Comparison of ENCODE assay signal across 1 cellular context in the genomic region with DNA sequence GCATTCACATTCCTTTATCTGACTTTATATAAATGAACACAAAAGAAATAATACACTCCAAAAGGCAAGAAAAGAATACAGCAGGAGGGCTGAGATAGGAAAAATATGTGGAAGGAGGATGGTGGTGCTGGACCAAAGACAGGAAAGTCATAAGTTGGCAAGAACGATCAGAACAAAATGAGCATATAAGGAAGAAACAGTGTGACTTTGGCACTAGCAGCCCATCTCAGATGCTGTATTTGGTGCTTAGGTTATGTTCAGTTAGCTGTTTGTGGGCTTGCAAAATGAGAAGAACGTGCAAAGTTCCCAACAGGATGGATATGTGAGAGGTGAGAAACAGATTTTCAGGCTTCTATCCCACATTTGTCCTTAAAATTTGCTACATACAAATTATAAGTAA.
TF ChIP-seq lines count a peak whose summit lies in the region.

No MANE protein-coding gene starts in this region.

TF ChIP-seq in WTC11, 78 proteins besides CTCF, POLR2A, EP300 and RAD21 (continued from another document):
- TF ChIP-seq, protein P1, sequence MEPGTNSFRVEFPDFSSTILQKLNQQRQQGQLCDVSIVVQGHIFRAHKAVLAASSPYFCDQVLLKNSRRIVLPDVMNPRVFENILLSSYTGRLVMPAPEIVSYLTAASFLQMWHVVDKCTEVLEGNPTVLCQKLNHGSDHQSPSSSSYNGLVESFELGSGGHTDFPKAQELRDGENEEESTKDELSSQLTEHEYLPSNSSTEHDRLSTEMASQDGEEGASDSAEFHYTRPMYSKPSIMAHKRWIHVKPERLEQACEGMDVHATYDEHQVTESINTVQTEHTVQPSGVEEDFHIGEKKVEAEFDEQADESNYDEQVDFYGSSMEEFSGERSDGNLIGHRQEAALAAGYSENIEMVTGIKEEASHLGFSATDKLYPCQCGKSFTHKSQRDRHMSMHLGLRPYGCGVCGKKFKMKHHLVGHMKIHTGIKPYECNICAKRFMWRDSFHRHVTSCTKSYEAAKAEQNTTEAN (CRISPR knock-in tag; IDR thresholded peaks at IDR 0.05): no peak
- TF ChIP-seq ZNF121 (CRISPR knock-in tag; IDR thresholded peaks at IDR 0.05) (no peak), ZNF219 (CRISPR knock-in tag; IDR thresholded peaks at IDR 0.05; ENCODE audit: borderline replicate concordance) (no peak), ZNF263 (CRISPR knock-in tag; IDR thresholded peaks at IDR 0.05; ENCODE audit: low read depth) (no peak), GRHL2 (CRISPR knock-in tag; IDR thresholded peaks at IDR 0.05; ENCODE audit: insufficient replicate concordance, severe bottlenecking) (no peak), IRF2 (CRISPR knock-in tag; IDR thresholded peaks at IDR 0.05; ENCODE audit: borderline replicate concordance, low read depth) (no peak), HMGA2 (CRISPR knock-in tag; IDR thresholded peaks at IDR 0.05) (no peak), NR3C1 (CRISPR knock-in tag; conservative IDR thresholded peaks at IDR 0.05; ENCODE audit: low read depth) (no peak), ESRRA (CRISPR knock-in tag; IDR thresholded peaks at IDR 0.05; ENCODE audit: borderline replicate concordance) (no peak), NR2C2 (CRISPR knock-in tag; IDR thresholded peaks at IDR 0.05) (no peak), KAT7 (CRISPR knock-in tag; IDR thresholded peaks at IDR 0.05; ENCODE audit: borderline replicate concordance) (no peak), GABPB1 (CRISPR knock-in tag; IDR thresholded peaks at IDR 0.05) (no peak)
- TF ChIP-seq, protein P2, sequence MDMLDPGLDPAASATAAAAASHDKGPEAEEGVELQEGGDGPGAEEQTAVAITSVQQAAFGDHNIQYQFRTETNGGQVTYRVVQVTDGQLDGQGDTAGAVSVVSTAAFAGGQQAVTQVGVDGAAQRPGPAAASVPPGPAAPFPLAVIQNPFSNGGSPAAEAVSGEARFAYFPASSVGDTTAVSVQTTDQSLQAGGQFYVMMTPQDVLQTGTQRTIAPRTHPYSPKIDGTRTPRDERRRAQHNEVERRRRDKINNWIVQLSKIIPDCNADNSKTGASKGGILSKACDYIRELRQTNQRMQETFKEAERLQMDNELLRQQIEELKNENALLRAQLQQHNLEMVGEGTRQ (CRISPR knock-in tag; IDR thresholded peaks at IDR 0.05): no peak
- TF ChIP-seq, protein P3, sequence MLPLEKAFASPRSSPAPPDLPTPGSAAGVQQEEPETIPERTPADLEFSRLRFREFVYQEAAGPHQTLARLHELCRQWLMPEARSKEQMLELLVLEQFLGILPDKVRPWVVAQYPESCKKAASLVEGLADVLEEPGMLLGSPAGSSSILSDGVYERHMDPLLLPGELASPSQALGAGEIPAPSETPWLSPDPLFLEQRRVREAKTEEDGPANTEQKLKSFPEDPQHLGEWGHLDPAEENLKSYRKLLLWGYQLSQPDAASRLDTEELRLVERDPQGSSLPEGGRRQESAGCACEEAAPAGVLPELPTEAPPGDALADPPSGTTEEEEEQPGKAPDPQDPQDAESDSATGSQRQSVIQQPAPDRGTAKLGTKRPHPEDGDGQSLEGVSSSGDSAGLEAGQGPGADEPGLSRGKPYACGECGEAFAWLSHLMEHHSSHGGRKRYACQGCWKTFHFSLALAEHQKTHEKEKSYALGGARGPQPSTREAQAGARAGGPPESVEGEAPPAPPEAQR (CRISPR knock-in tag; IDR thresholded peaks at IDR 0.05): no peak
- TF ChIP-seq, protein P4, sequence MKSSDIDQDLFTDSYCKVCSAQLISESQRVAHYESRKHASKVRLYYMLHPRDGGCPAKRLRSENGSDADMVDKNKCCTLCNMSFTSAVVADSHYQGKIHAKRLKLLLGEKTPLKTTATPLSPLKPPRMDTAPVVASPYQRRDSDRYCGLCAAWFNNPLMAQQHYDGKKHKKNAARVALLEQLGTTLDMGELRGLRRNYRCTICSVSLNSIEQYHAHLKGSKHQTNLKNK (CRISPR knock-in tag; IDR thresholded peaks at IDR 0.05): no peak
- TF ChIP-seq, protein P5, sequence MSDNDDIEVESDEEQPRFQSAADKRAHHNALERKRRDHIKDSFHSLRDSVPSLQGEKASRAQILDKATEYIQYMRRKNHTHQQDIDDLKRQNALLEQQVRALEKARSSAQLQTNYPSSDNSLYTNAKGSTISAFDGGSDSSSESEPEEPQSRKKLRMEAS (CRISPR knock-in tag; IDR thresholded peaks at IDR 0.05): no peak
- TF ChIP-seq, protein P6, sequence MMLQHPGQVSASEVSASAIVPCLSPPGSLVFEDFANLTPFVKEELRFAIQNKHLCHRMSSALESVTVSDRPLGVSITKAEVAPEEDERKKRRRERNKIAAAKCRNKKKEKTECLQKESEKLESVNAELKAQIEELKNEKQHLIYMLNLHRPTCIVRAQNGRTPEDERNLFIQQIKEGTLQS (CRISPR knock-in tag; conservative IDR thresholded peaks at IDR 0.05): no peak
- TF ChIP-seq, protein P7, sequence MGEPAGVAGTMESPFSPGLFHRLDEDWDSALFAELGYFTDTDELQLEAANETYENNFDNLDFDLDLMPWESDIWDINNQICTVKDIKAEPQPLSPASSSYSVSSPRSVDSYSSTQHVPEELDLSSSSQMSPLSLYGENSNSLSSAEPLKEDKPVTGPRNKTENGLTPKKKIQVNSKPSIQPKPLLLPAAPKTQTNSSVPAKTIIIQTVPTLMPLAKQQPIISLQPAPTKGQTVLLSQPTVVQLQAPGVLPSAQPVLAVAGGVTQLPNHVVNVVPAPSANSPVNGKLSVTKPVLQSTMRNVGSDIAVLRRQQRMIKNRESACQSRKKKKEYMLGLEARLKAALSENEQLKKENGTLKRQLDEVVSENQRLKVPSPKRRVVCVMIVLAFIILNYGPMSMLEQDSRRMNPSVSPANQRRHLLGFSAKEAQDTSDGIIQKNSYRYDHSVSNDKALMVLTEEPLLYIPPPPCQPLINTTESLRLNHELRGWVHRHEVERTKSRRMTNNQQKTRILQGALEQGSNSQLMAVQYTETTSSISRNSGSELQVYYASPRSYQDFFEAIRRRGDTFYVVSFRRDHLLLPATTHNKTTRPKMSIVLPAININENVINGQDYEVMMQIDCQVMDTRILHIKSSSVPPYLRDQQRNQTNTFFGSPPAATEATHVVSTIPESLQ (CRISPR knock-in tag; IDR thresholded peaks at IDR 0.05): no peak
TF ChIP-seq in WTC11: peak in this region for 0.
